Comparison of ENCODE assay signal across 8 cellular contexts in the genomic region with DNA sequence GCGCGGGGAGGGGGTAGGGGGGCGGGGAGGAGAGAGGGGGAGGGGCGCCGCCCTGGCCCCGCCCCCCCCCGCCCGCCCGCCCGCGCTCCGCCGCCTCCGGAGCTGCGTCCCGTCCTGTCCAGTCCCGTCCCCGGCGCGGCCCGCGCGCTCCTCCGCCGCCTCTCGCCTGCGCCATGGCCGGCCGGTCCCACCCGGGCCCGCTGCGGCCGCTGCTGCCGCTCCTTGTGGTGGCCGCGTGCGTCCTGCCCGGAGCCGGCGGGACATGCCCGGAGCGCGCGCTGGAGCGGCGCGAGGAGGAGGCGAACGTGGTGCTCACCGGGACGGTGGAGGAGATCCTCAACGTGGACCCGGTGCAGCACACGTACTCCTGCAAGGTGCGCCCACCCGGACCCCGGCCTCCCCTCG. TPM values are rescaled to one million over a fixed set of nuclear protein-coding genes. Genes with fewer than 3 reads are reported as not detected.
DNase-seq lines count a peak whose midpoint lies in the region; ATAC-seq and TF ChIP-seq lines count a peak whose summit lies in the region.

A gene (plus strand): TSS at position 121 of the 405 bp plus-strand sequence. CDS start 53 bp downstream, at position 174.

- no peaks in the 10 kb centered on the region for H3K9me3 ChIP-seq in A673 (ENCODE audit: low read depth, low read length, poor library complexity, severe bottlenecking)
- no peaks in the 10 kb centered on the region for H3K9me3 ChIP-seq in neutrophil

- DNase-seq in A673 (ENCODE audit: low spot score) = no peak
- peak; percentile 17 for DNase-seq in fibroblast of villous mesenchyme (ENCODE audit: low read depth)
- DNase-seq in NOMO-1 treated with dmso at 0.1 percent for 144 hours (lab: John Stamatoyannopoulos, UW; ENCODE audit: unreplicated experiment) = no peak
- no peak for DNase-seq in NCI-H1417 treated with DMSO at 0.1 percent for 48 hours (lab: John Stamatoyannopoulos, UW)

- POLR2A ChIA-PET in A673 (lab: Charles Lee; ENCODE audit: low non-redundant PET) = no interaction called here

- BruUV-seq in A673 (replicated peaks; lab: Mats Ljungman, UMichigan) = no TSS peak

- CTCF ChIA-PET in A673 (lab: Charles Lee) = interaction anchor here (0.6 to 1.1 kb wide), 3 partner anchors 13 to 49 kb away, joined by 3 to 7 read pairs (median 4); no protein-coding TSS in a partner anchor

- no peak for TF ChIP-seq CTCF in A673 (conservative IDR thresholded peaks at IDR 0.05; ENCODE audit: low read depth, low read length)
- TF ChIP-seq CTCF in VCaP (conservative IDR thresholded peaks at IDR 0.05) = no peak
- TF ChIP-seq CTCF in fibroblast of villous mesenchyme (IDR thresholded peaks at IDR 0.05; ENCODE audit: insufficient read depth, low read depth, low read length) = no peak
- TF ChIP-seq CTCF in neutrophil (IDR thresholded peaks at IDR 0.05) = no peak

- H3K27me3 ChIP-seq in A673 (replicated peaks; ENCODE audit: insufficient read depth, low read depth, low read length, poor library complexity) (no peaks in the 10 kb centered on the region), neutrophil (peaks cover 69% of the 10 kb centered on the region)

- H3K27ac ChIP-seq in A673 (ENCODE audit: low read depth, low read length, poor library complexity, severe bottlenecking) = peak within 1 kb of the TSS; percentile 76
- peak within 1 kb of the TSS; percentile 86 for H3K27ac ChIP-seq in VCaP
- peak within 1 kb of the TSS; percentile 50 for H3K27ac ChIP-seq in neutrophil

- H3K4me1 ChIP-seq in A673 (ENCODE audit: insufficient read depth, low read length, poor library complexity, severe bottlenecking) (peaks cover 44% of the 10 kb centered on the region), neutrophil (ENCODE audit: control insufficient read depth in 1 of 2, insufficient read depth in 1 of 2, low read depth in 1 of 2, low read length in 1 of 2) (peaks cover 0 to 12% of the 10 kb centered on the region in 2 experiments)

- intact Hi-C loops in A673 (cut with micrococcal nuclease; ENCODE audit: unreplicated experiment) = loop anchor here (10.0 kb wide), 1 partner anchor 285 kb away; a partner anchor contains a TSS

- H3K4me3 ChIP-seq in A673 (ENCODE audit: low read depth, low read length, poor library complexity, severe bottlenecking) = peak within 1 kb of the TSS; percentile 74
- H3K4me3 ChIP-seq in fibroblast of villous mesenchyme (ENCODE audit: low read depth, low read length) = peak within 1 kb of the TSS; percentile 66
- H3K4me3 ChIP-seq in neutrophil (ENCODE audit: low read depth in 1 of 2, low read length in 1 of 2) = peak within 1 kb of the TSS; percentile 52 to 59

- H3K36me3 ChIP-seq in A673 (ENCODE audit: insufficient read depth, low read length, poor library complexity, severe bottlenecking) (no peaks in the 10 kb centered on the region), neutrophil (no peaks in the 10 kb centered on the region)

- ATAC-seq in GM18520 (IDR thresholded peaks at IDR 0.05; ENCODE audit: unreplicated experiment) (peak; percentile 21), HG03025 (IDR thresholded peaks at IDR 0.05; ENCODE audit: low FRiP score, unreplicated experiment) (peak; percentile 28)

RNA-seq across cellular contexts. Expression of the gene that starts here (rescaled TPM):
- total RNA-seq in A673 (2021) (151 and 164 TPM in 2 replicates), fibroblast of villous mesenchyme (77.0 and 95.9 TPM in 2 replicates)
